14 cellular contexts compared by ENCODE assay signal in genomic region chr12:5973461-5974115, GRCh38. TPM values are rescaled to one million over a fixed set of nuclear protein-coding genes. Genes with fewer than 3 reads are reported as not detected.
DNase-seq lines count a peak whose midpoint lies in the region; ATAC-seq and TF ChIP-seq lines count a peak whose summit lies in the region.
"Had no signal": no experiment of that assay in that cellular context is flagged by ENCODE, and none has a peak within 500 bp of the region (broad histone marks: within the 10 kb centered on the region; RNA-seq: fewer than 3 reads in every experiment).

No MANE protein-coding gene starts in this region.

- no peaks in the 10 kb centered on the region for H3K79me2 ChIP-seq in Loucy (ENCODE audit: insufficient read depth, low read length)

- H3K4me2 ChIP-seq in Loucy (ENCODE audit: low read depth, low read length, poor library complexity, severe bottlenecking), result no peak overlapping the region
- H3K4me2 ChIP-seq: A549 had no signal

- H3K36me3 ChIP-seq in Loucy (ENCODE audit: insufficient read depth, low read length), result no peaks in the 10 kb centered on the region
- H3K36me3 ChIP-seq: BE2C had no signal

- H4K20me1 ChIP-seq in Loucy (ENCODE audit: insufficient read depth, low read length, poor library complexity, severe bottlenecking), result no peaks in the 10 kb centered on the region

- no peak overlapping the region for H3K9ac ChIP-seq in Loucy (ENCODE audit: low read depth, low read length, poor library complexity, severe bottlenecking)

- H3F3A ChIP-seq in Loucy (ENCODE audit: low read depth), result no peaks in the 10 kb centered on the region

- H3K4me1 ChIP-seq in Loucy (ENCODE audit: insufficient read depth, low read length, poor library complexity, severe bottlenecking), result peaks cover 13% of the 10 kb centered on the region
- H3K4me1 ChIP-seq: A549, BE2C had no signal

- H2AFZ ChIP-seq in Loucy (ENCODE audit: low read length), result peak overlapping the region; percentile 23; the same call in 1 of the 2 replicates

- no peaks in the 10 kb centered on the region for H3K27me3 ChIP-seq in Loucy (ENCODE audit: insufficient read depth, low read length, poor library complexity, severe bottlenecking)

- no peak overlapping the region for H3K4me3 ChIP-seq in Loucy (ENCODE audit: low read length, poor library complexity, severe bottlenecking)
- H3K4me3 ChIP-seq: A549 had no signal

- peak; percentile 33 for ATAC-seq in esophagus mucosa
- no peak for ATAC-seq in GM19395 (IDR thresholded peaks at IDR 0.05; ENCODE audit: unreplicated experiment)
- ATAC-seq: A549, HCT116 had no signal

- no peak for TF ChIP-seq CTCF in Loucy (conservative IDR thresholded peaks at IDR 0.05; ENCODE audit: low read length)

- no peaks in the 10 kb centered on the region for H3K9me2 ChIP-seq in Loucy (replicated peaks; ENCODE audit: low read depth, low read length)

- no peaks in the 10 kb centered on the region for H3K9me3 ChIP-seq in Loucy (ENCODE audit: insufficient read depth, low read depth, low read length)
- H3K9me3 ChIP-seq: A549, BE2C had no signal

- peak; percentile 14 for DNase-seq in ELF-1 (ENCODE audit: low read depth, low spot score)
- peak; percentile 52 for DNase-seq in islet precursor cell
- DNase-seq in HK-2 (ENCODE audit: unreplicated experiment), result no peak
- DNase-seq in stimulated activated CD4-positive, alpha-beta T cell treated with anti-CD3 and anti-CD28 coated beads, Interleukin-4, amount 100 ng/mL, for 1 hour, result no peak
- DNase-seq in dermis blood vessel endothelial cell, result no peak
- DNase-seq: BE2C; CD4-positive, alpha-beta memory T cell; DMS79; IMR-90 had no signal

RNA-seq across cellular contexts. Expression of gene ANO2, which starts 28.5 kb away (rescaled TPM):
- total RNA-seq in esophagus mucosa, result 2.0 TPM
- total RNA-seq in dermis blood vessel endothelial cell, result 41.2 and 82.9 TPM in 2 replicates
- total RNA-seq: CD4-positive, alpha-beta memory T cell; IMR-90 had no signal

Comparison
In these comparisons a context has a peak if more than half of its experiments do, and no peak if none do; other contexts are left out.
1. DNase-seq: peak in ELF-1 (single experiment) and islet precursor cell (single experiment); none in HK-2 (single experiment), stimulated activated CD4-positive, alpha-beta T cell treated with anti-CD3 and anti-CD28 coated beads, Interleukin-4, amount 100 ng/mL, for 1 hour (single experiment) and dermis blood vessel endothelial cell (single experiment).
2. RNA of gene ANO2, which starts 28.5 kb away (total RNA-seq): 41.2 to 82.9 TPM in dermis blood vessel endothelial cell; 2.0 TPM in esophagus mucosa (single experiment); every median in the first group is over 10 times any median in the second.